ENCODE assay signal across 9 cellular contexts in the genomic region with DNA sequence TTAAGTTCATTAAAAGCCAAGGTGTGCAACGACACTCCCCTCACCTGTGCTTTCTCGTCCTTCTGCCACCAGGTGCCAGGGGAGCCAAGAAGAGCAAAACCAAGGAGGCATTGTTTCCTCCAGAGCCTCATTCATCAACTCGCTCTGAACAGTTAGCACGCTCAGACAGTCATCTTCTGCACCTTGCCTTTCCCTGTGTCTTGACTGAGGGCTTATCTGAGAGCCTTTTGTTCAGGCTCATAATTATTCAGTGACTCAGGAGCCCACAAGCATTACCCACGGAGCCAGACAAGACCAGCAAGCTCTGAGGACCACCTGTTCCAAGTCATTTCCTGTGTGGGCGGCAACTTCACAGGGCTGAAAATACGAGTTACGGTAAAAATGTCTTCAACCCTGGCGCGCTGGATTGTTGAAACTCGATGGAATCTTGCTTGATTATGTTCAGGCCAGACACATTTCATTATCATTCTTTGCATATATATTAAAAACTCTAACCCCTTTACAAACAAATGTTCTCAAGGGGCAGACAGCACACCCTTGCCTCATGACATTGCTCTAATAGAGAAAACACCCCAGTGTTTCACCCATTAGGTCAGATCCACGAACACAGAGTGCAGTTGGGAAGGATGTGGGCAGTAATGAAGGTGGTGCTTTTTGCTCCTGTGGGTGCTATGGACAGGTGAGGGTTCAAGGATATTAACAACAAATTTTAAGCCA.
DNase-seq lines count a peak whose midpoint lies in the region; ATAC-seq and TF ChIP-seq lines count a peak whose summit lies in the region.
"Had no signal": no experiment of that assay in that cellular context is flagged by ENCODE, and none has a peak within 500 bp of the region (broad histone marks: within the 10 kb centered on the region; RNA-seq: fewer than 3 reads in every experiment).

No MANE protein-coding gene starts in this region.

- ATAC-seq in activated CD8-positive, alpha-beta memory T cell treated with anti-CD3 and anti-CD28 coated beads, Interleukin-2, amount 10 ng/mL, durations not matched to agents 7 days and 5 days = peak; percentile 83
- ATAC-seq in WTC11 = no peak
- no peak for ATAC-seq in GM18520 (IDR thresholded peaks at IDR 0.05; ENCODE audit: unreplicated experiment)
- ATAC-seq: A549 had no signal

- POLR2A ChIA-PET in WTC11 (lab: Charles Lee) = no interaction called here

- H3K27me3 Mint-ChIP-seq in activated CD8-positive, alpha-beta memory T cell treated with anti-CD3 and anti-CD28 coated beads, Interleukin-2, amount 10 ng/mL, durations not matched to agents 7 days and 5 days = no peaks in the 10 kb centered on the region
- no peaks in the 10 kb centered on the region for H3K27me3 Mint-ChIP-seq in stimulated activated naive CD8-positive, alpha-beta T cell treated with anti-CD3 and anti-CD28 coated beads, Interleukin-15, Interleukin-2, amounts not matched to agents 100 ng/mL and 50 ng/mL, for 24 hours
- no peaks in the 10 kb centered on the region for H3K27me3 Mint-ChIP-seq in WTC11 (ENCODE audit: low read depth)

- CTCF ChIA-PET in activated CD8-positive, alpha-beta memory T cell treated with anti-CD3 and anti-CD28 coated beads, Interleukin-2, amount 10 ng/mL, durations not matched to agents 7 days and 5 days (lab: Charles Lee) = interaction anchor here (0.6 to 1.6 kb wide), 3 partner anchors 11 to 86 kb away, joined by 3 to 7 read pairs (median 4); no protein-coding TSS in a partner anchor
- CTCF ChIA-PET in WTC11 (lab: Charles Lee) = no interaction called here

- intact Hi-C loops in prostate gland (cut with DNase I) = no loop called here

- no peak overlapping the region for H3K4me3 Mint-ChIP-seq in activated CD8-positive, alpha-beta memory T cell treated with anti-CD3 and anti-CD28 coated beads, Interleukin-2, amount 10 ng/mL, durations not matched to agents 7 days and 5 days
- H3K4me3 Mint-ChIP-seq in stimulated activated naive CD8-positive, alpha-beta T cell treated with anti-CD3 and anti-CD28 coated beads, Interleukin-15, Interleukin-2, amounts not matched to agents 100 ng/mL and 50 ng/mL, for 24 hours = peak overlapping the region; percentile 83
- no peak overlapping the region for H3K4me3 Mint-ChIP-seq in WTC11

- peak; percentile 33 for DNase-seq in NCI-H146 (lab: John Stamatoyannopoulos, UW)
- DNase-seq in NCI-H146 treated with DMSO at 0.1 percent for 48 hours (lab: John Stamatoyannopoulos, UW; ENCODE audit: unreplicated experiment) = no peak
- peak; percentile 71 for DNase-seq in activated CD8-positive, alpha-beta memory T cell treated with anti-CD3 and anti-CD28 coated beads, Interleukin-2, amount 10 ng/mL, durations not matched to agents 7 days and 5 days
- DNase-seq in iris pigment epithelial cell (ENCODE audit: low read depth) = peak; percentile 99
- DNase-seq in WTC11 (ENCODE audit: low spot score) = no peak
- DNase-seq in prostate gland (ENCODE audit: low spot score) = no peak

- H3K9me3 Mint-ChIP-seq in activated CD8-positive, alpha-beta memory T cell treated with anti-CD3 and anti-CD28 coated beads, Interleukin-2, amount 10 ng/mL, durations not matched to agents 7 days and 5 days (ENCODE audit: low read depth) = no peaks in the 10 kb centered on the region
- H3K9me3 Mint-ChIP-seq in stimulated activated naive CD8-positive, alpha-beta T cell treated with anti-CD3 and anti-CD28 coated beads, Interleukin-15, Interleukin-2, amounts not matched to agents 100 ng/mL and 50 ng/mL, for 24 hours = no peaks in the 10 kb centered on the region
- H3K9me3 Mint-ChIP-seq in WTC11 = no peaks in the 10 kb centered on the region; the same call in 1 of the 2 replicates

- no peak overlapping the region for H3K4me3 ChIP-seq in prostate gland
- H3K4me3 ChIP-seq: A549 had no signal

- peaks cover 13% of the 10 kb centered on the region for H3K4me1 Mint-ChIP-seq in activated CD8-positive, alpha-beta memory T cell treated with anti-CD3 and anti-CD28 coated beads, Interleukin-2, amount 10 ng/mL, durations not matched to agents 7 days and 5 days
- peaks cover 48% of the 10 kb centered on the region for H3K4me1 Mint-ChIP-seq in stimulated activated naive CD8-positive, alpha-beta T cell treated with anti-CD3 and anti-CD28 coated beads, Interleukin-15, Interleukin-2, amounts not matched to agents 100 ng/mL and 50 ng/mL, for 24 hours (ENCODE audit: low read depth)
- H3K4me1 Mint-ChIP-seq in WTC11 = peaks cover 16% of the 10 kb centered on the region

- TF ChIP-seq POLR2A in prostate gland (IDR thresholded peaks at IDR 0.05) = no peak

- peak overlapping the region; percentile 41 for H3K27ac Mint-ChIP-seq in activated CD8-positive, alpha-beta memory T cell treated with anti-CD3 and anti-CD28 coated beads, Interleukin-2, amount 10 ng/mL, durations not matched to agents 7 days and 5 days
- peak overlapping the region; percentile 92 for H3K27ac Mint-ChIP-seq in stimulated activated naive CD8-positive, alpha-beta T cell treated with anti-CD3 and anti-CD28 coated beads, Interleukin-15, Interleukin-2, amounts not matched to agents 100 ng/mL and 50 ng/mL, for 24 hours
- H3K27ac Mint-ChIP-seq in WTC11 = no peak overlapping the region

- 57% methylated on average over 12 of the region's 12 CpGs for WGBS in prostate gland

- H3K27me3 ChIP-seq in prostate gland (replicated peaks; ENCODE audit: insufficient read depth) = no peaks in the 10 kb centered on the region

- TF ChIP-seq CTCF in WTC11 (IDR thresholded peaks at IDR 0.05) (no peak), prostate gland (IDR thresholded peaks at IDR 0.05) (no peak)

- no peak overlapping the region for H3K27ac ChIP-seq in prostate gland
- H3K27ac ChIP-seq: A549 had no signal

- H3K36me3 Mint-ChIP-seq in activated CD8-positive, alpha-beta memory T cell treated with anti-CD3 and anti-CD28 coated beads, Interleukin-2, amount 10 ng/mL, durations not matched to agents 7 days and 5 days = no peaks in the 10 kb centered on the region
- no peaks in the 10 kb centered on the region for H3K36me3 Mint-ChIP-seq in stimulated activated naive CD8-positive, alpha-beta T cell treated with anti-CD3 and anti-CD28 coated beads, Interleukin-15, Interleukin-2, amounts not matched to agents 100 ng/mL and 50 ng/mL, for 24 hours (ENCODE audit: low read depth)
- no peaks in the 10 kb centered on the region for H3K36me3 Mint-ChIP-seq in WTC11

- no peaks in the 10 kb centered on the region for H3K36me3 ChIP-seq in prostate gland

- H3K9me3 ChIP-seq in prostate gland = no peaks in the 10 kb centered on the region
- H3K9me3 ChIP-seq: A549 had no signal

- no peaks in the 10 kb centered on the region for H3K4me1 ChIP-seq in prostate gland (replicated peaks)

TF ChIP-seq in WTC11, 78 proteins besides CTCF, POLR2A, EP300 and RAD21:
- TF ChIP-seq, protein P1, sequence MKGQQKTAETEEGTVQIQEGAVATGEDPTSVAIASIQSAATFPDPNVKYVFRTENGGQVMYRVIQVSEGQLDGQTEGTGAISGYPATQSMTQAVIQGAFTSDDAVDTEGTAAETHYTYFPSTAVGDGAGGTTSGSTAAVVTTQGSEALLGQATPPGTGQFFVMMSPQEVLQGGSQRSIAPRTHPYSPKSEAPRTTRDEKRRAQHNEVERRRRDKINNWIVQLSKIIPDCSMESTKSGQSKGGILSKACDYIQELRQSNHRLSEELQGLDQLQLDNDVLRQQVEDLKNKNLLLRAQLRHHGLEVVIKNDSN (CRISPR knock-in tag; IDR thresholded peaks at IDR 0.05) = no peak
- no peak for TF ChIP-seq GABPB1 (CRISPR knock-in tag; IDR thresholded peaks at IDR 0.05)
- TF ChIP-seq, protein P2, sequence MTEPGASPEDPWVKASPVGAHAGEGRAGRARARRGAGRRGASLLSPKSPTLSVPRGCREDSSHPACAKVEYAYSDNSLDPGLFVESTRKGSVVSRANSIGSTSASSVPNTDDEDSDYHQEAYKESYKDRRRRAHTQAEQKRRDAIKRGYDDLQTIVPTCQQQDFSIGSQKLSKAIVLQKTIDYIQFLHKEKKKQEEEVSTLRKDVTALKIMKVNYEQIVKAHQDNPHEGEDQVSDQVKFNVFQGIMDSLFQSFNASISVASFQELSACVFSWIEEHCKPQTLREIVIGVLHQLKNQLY (CRISPR knock-in tag; IDR thresholded peaks at IDR 0.05) = no peak

Comparison
In these comparisons a context has a peak if more than half of its experiments do, and no peak if none do; other contexts are left out.
1. DNase-seq: peak in NCI-H146 (single experiment), activated CD8-positive, alpha-beta memory T cell treated with anti-CD3 and anti-CD28 coated beads, Interleukin-2, amount 10 ng/mL, durations not matched to agents 7 days and 5 days (single experiment) and iris pigment epithelial cell (single experiment); none in NCI-H146 treated with DMSO at 0.1 percent for 48 hours (single experiment), WTC11 (single experiment) and prostate gland (single experiment).